17 cellular contexts compared by ENCODE assay signal in the genomic region with DNA sequence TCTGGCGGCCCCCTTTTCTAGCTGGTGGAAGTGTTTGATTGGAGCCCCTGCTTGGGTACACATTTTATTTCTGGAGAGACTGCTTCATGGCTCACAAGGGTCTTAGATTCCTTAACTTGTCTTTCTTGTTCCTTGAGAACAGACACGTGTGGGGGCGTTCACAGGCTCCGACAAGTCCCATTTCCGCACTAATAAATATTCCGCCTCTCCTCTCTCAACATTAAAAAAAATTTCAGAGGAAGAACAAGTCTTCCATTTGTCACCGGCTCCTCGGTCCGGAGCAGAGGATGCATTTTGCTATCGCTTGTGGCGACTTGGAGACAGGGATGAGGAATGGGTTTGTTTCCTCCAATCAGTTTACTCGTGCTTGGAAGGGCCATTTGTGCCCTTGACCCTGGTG.
"Had no signal": no experiment of that assay in that cellular context is flagged by ENCODE, and none has a peak within 500 bp of the region (broad histone marks: within the 10 kb centered on the region; RNA-seq: fewer than 3 reads in every experiment).

No MANE protein-coding gene starts in this region.

- ATAC-seq: K562, Panc1, PC-3, SK-N-SH treated with all-trans-retinoic acid at 6 μM for 48 hours had no signal

- H3K27ac Mint-ChIP-seq: IgD-negative memory B cell had no signal

- H3K36me3 Mint-ChIP-seq: IgD-negative memory B cell had no signal

- H3K4me3 Mint-ChIP-seq: IgD-negative memory B cell had no signal

- DNase-seq: Kasumi-1; MM.1S; NCI-H1092 treated with DMSO at 0.1 percent for 48 hours; NCI-H1436; NCI-H187; NCI-H2029 treated with DMSO at 0.1 percent for 48 hours; NCI-H2227 treated with DMSO at 0.1 percent for 48 hours; NCI-H524; NCI-H526 treated with DMSO at 0.1 percent for 48 hours; NCI-H748 treated with DMSO at 0.1 percent for 48 hours; NK-92 treated with Interleukin-12 subunit alpha and Interleukin-12 subunit beta, amount 100 ng/mL, for 24 hours; PC-3; SHP77 had no signal
